In genomic region chr12:26317942-26318565, GRCh38 we compare ENCODE assay signal across 9 cellular contexts.
DNase-seq lines count a peak whose midpoint lies in the region; TF ChIP-seq lines count a peak whose summit lies in the region.
"Had no signal": no experiment of that assay in that cellular context is flagged by ENCODE, and none has a peak within 500 bp of the region (broad histone marks: within the 10 kb centered on the region; RNA-seq: fewer than 3 reads in every experiment).

No MANE protein-coding gene starts in this region.

- peak; percentile 69 for DNase-seq in EL
- peak; percentile 74 for DNase-seq in GM23248
- peak; percentile 38 for DNase-seq in NB4 (ENCODE audit: low read depth)
- peak; percentile 66 for DNase-seq in glomerular visceral epithelial cell (ENCODE audit: extremely low spot score)
- no peak for DNase-seq in MM.1S
- DNase-seq in middle frontal gyrus (ENCODE audit: extremely low spot score, low spot score): no peak
- no peak for DNase-seq in H9
- DNase-seq in ovary: no peak

- H3K4me2 ChIP-seq in GM23248 (ENCODE audit: unreplicated experiment) (peak overlapping the region; percentile 34), MM.1S (ENCODE audit: low read depth, low read length) (no peak overlapping the region), H9 (ENCODE audit: insufficient read depth, insufficient read length, low read length) (no peak overlapping the region)

- in situ Hi-C loops in GM23248 (cut with MboI): no loop called here

- H3K79me2 ChIP-seq in GM23248 (ENCODE audit: insufficient read depth) (no peaks in the 10 kb centered on the region), MM.1S (ENCODE audit: low read length) (no peaks in the 10 kb centered on the region), H9 (ENCODE audit: insufficient read depth, low read length) (no peaks in the 10 kb centered on the region)

- no peak overlapping the region; a peak in 1 of 7 replicates for H3K27ac Mint-ChIP-seq in H9

- H2AFZ ChIP-seq in GM23248 (no peak overlapping the region), MM.1S (ENCODE audit: low read length) (no peak overlapping the region), H9 (ENCODE audit: low read length) (no peak overlapping the region)

- no peak overlapping the region for H2BK15ac ChIP-seq in H9 (ENCODE audit: low read depth, low read length)

- H2BK5ac ChIP-seq in H9 (ENCODE audit: insufficient read length, low read length): no peak overlapping the region

- H3K4me1 ChIP-seq in GM23248 (ENCODE audit: insufficient read depth) (peaks cover 26% of the 10 kb centered on the region), MM.1S (ENCODE audit: low read length) (no peaks in the 10 kb centered on the region), H9 (ENCODE audit: insufficient read depth, low read length) (no peaks in the 10 kb centered on the region), ovary (ENCODE audit: insufficient read depth) (peaks cover 11% of the 10 kb centered on the region)

- H3K9me2 ChIP-seq in GM23248 (ENCODE audit: insufficient read depth) (no peaks in the 10 kb centered on the region), MM.1S (replicated peaks; ENCODE audit: insufficient read depth, low read length) (no peaks in the 10 kb centered on the region)

- H3K27me3 ChIP-seq in GM23248 (replicated peaks; ENCODE audit: insufficient read depth) (no peaks in the 10 kb centered on the region), MM.1S (replicated peaks; ENCODE audit: insufficient read depth, low read length) (no peaks in the 10 kb centered on the region), H9 (ENCODE audit: insufficient read depth, low read length) (no peaks in the 10 kb centered on the region), ovary (no peaks in the 10 kb centered on the region)

- no peak overlapping the region for H3K4ac ChIP-seq in H9 (ENCODE audit: low read depth, low read length)

- TF ChIP-seq CTCF in NB4 (IDR thresholded peaks at IDR 0.05; ENCODE audit: low read depth, low read length): no peak
- no peak for TF ChIP-seq CTCF in MM.1S (IDR thresholded peaks at IDR 0.05; ENCODE audit: low read length)
- TF ChIP-seq CTCF in H9 (conservative IDR thresholded peaks at IDR 0.05): no peak
- no peak for TF ChIP-seq CTCF in ovary (IDR thresholded peaks at IDR 0.05)

- H3K36me3 Mint-ChIP-seq in H9 (ENCODE audit: insufficient read depth in 1 of 3, low read depth in 3 of 3): peaks cover 3 to 6% (median 6%) of the 10 kb centered on the region in 3 experiments; a peak in 5 of 7 replicates

- H3K9ac ChIP-seq in GM23248 (peak overlapping the region; percentile 48; the same call in 1 of the 2 replicates), MM.1S (ENCODE audit: low read length) (no peak overlapping the region), H9 (ENCODE audit: extremely low read depth, insufficient read length, low read length) (no peak overlapping the region)

- H3K36me3 ChIP-seq in GM23248 (ENCODE audit: low read depth): no peaks in the 10 kb centered on the region
- no peaks in the 10 kb centered on the region for H3K36me3 ChIP-seq in MM.1S (replicated peaks; ENCODE audit: insufficient read depth, low read length)
- H3K36me3 ChIP-seq in ovary: no peaks in the 10 kb centered on the region
- H3K36me3 ChIP-seq: thoracic aorta had no signal

- H3K56ac ChIP-seq in H9 (ENCODE audit: insufficient read length, low read depth, low read length): no peak overlapping the region

- H3K27ac ChIP-seq in GM23248 (peak overlapping the region; percentile 82), MM.1S (ENCODE audit: low read length) (no peak overlapping the region), H9 (ENCODE audit: insufficient read length, low read depth, low read length) (no peak overlapping the region), ovary (peak overlapping the region in 1 of 2 donors; percentile 36)

- H4K8ac ChIP-seq in H9 (replicated peaks; ENCODE audit: insufficient read length, low read depth, low read length): no peak overlapping the region

- TF ChIP-seq EP300 in ovary (IDR thresholded peaks at IDR 0.05): no peak

- H3K79me1 ChIP-seq in H9 (ENCODE audit: insufficient read depth, low read depth, low read length, poor library complexity, severe bottlenecking): no peaks in the 10 kb centered on the region

- no peak overlapping the region for H4K5ac ChIP-seq in H9 (ENCODE audit: insufficient read length, low read depth, low read length)

- H2BK12ac ChIP-seq in H9 (ENCODE audit: insufficient read length, low read depth, low read length): no peak overlapping the region

- H3K27me3 Mint-ChIP-seq in H9 (ENCODE audit: low read depth): peaks cover 5% of the 10 kb centered on the region; the same call in 1 of the 2 replicates

- no peak overlapping the region for H3K23ac ChIP-seq in H9 (ENCODE audit: insufficient read length, low read depth, low read length)

- H3F3A ChIP-seq in GM23248 (ENCODE audit: insufficient read depth) (peaks cover 30% of the 10 kb centered on the region), MM.1S (ENCODE audit: insufficient read depth, low read length) (no peaks in the 10 kb centered on the region)

- no peak overlapping the region for H2AK5ac ChIP-seq in H9 (ENCODE audit: insufficient read length, low read length)

- H3K23me2 ChIP-seq in H9 (ENCODE audit: insufficient read length, low read depth, low read length, poor library complexity, severe bottlenecking): no peaks in the 10 kb centered on the region

- H2BK20ac ChIP-seq in H9 (ENCODE audit: low read depth, low read length, poor library complexity, severe bottlenecking): no peak overlapping the region

- H4K20me1 ChIP-seq in GM23248 (ENCODE audit: insufficient read depth) (no peaks in the 10 kb centered on the region), MM.1S (ENCODE audit: insufficient read depth, low read length) (no peaks in the 10 kb centered on the region), H9 (ENCODE audit: control insufficient read depth, insufficient read depth, insufficient read length) (no peaks in the 10 kb centered on the region)

- H3K4me3 Mint-ChIP-seq in H9: no peak overlapping the region

- no peak overlapping the region for H3K4me3 ChIP-seq in GM23248
- no peak overlapping the region for H3K4me3 ChIP-seq in NB4 (ENCODE audit: low read depth, low read length)
- no peak overlapping the region for H3K4me3 ChIP-seq in MM.1S (ENCODE audit: low read length)
- no peak overlapping the region for H3K4me3 ChIP-seq in ovary
- H3K4me3 ChIP-seq: thoracic aorta had no signal

- H2BK120ac ChIP-seq in H9 (ENCODE audit: low read depth, low read length, poor library complexity, severe bottlenecking): no peak overlapping the region

- H3K9me3 ChIP-seq in GM23248 (ENCODE audit: low read depth) (no peaks in the 10 kb centered on the region), MM.1S (replicated peaks; ENCODE audit: insufficient read depth, low read length) (no peaks in the 10 kb centered on the region), H9 (ENCODE audit: control insufficient read depth, low read depth, low read length) (no peaks in the 10 kb centered on the region), ovary (no peaks in the 10 kb centered on the region)
- H3K9me3 ChIP-seq: thoracic aorta had no signal

- no peak overlapping the region for H4K91ac ChIP-seq in H9 (ENCODE audit: insufficient read length, low read depth, low read length)

- H3K9me3 Mint-ChIP-seq in H9: peaks cover 15 to 17% of the 10 kb centered on the region in 2 experiments

- H3K14ac ChIP-seq in H9 (ENCODE audit: insufficient read depth, low read length): no peak overlapping the region

- TF ChIP-seq POLR2A in NB4 (IDR thresholded peaks at IDR 0.05; ENCODE audit: extremely low read depth, insufficient read length) (no peak), ovary (IDR thresholded peaks at IDR 0.05) (no peak)

- no peak overlapping the region for H3K18ac ChIP-seq in H9 (ENCODE audit: insufficient read length, low read depth, low read length)

- H3T11ph ChIP-seq in H9 (ENCODE audit: low read length): no peak overlapping the region

- H3K4me1 Mint-ChIP-seq in H9: no peaks in the 10 kb centered on the region

- intact Hi-C loops in ovary (cut with DNase I): loop anchor here in 1 of 4 donors (5.0 to 10.0 kb wide), 2 partner anchors 123 to 186 kb away; partner anchors contain the start of gene SSPN

Comparison
In these comparisons a context has a peak if more than half of its experiments do, and no peak if none do; other contexts are left out.
1. DNase-seq: peak in EL (single experiment), GM23248 (single experiment), NB4 (single experiment) and glomerular visceral epithelial cell (single experiment); none in MM.1S (single experiment), middle frontal gyrus (single experiment), H9 (single experiment) and ovary (0 of 5).